In the genomic region with DNA sequence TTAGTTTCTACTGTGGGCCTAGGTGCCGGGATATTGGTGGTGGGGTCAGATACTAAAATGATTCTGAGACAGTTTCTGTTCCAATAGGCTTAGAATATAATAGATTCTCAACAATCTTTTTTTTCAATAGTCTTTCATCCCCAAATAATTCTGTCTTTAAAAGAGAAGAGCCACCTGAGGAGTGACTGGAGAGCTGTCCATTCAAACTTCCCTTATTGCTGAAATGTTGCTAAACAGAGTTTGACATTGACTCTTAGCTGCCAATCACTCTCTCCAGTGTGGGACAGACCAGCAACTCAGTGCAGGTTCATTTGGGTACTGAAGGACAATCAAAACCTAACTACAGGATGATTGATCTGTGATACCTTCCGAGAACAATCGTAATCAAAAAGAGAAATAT, we compare ENCODE assay signal across 14 cellular contexts. TPM values are rescaled to one million over a fixed set of nuclear protein-coding genes. Genes with fewer than 3 reads are reported as not detected.
A peak's percentile ranks its signal among the peaks of the same experiment; 100 is the strongest.
DNase-seq lines count a peak whose midpoint lies in the region; ATAC-seq and TF ChIP-seq lines count a peak whose summit lies in the region.
"Had no signal": no experiment of that assay in that cellular context is flagged by ENCODE, and none has a peak within 500 bp of the region (broad histone marks: within the 10 kb centered on the region; RNA-seq: fewer than 3 reads in every experiment).

No MANE protein-coding gene starts in this region.

- H3K27ac Mint-ChIP-seq in Calu3 (ENCODE audit: unreplicated experiment) (peak overlapping the region; percentile 87), brain (peak overlapping the region in 4 of 5 experiments; percentile 14 to 84 (median 60)), mesothelial cell of epicardium (no peak overlapping the region)
- H3K27ac Mint-ChIP-seq in activated T-helper 17 cell treated with anti-CD3 and anti-CD28 coated beads, Interleukin-2, amount 50 U/mL, for 72 hours, result no peak overlapping the region

- intact Hi-C loops in Calu3 (cut with micrococcal nuclease; ENCODE audit: unreplicated experiment), result no loop called here

- CTCF ChIA-PET in Calu3 (lab: Charles Lee), result interaction anchor here (0.7 to 1.0 kb wide), 3 partner anchors 9 to 42 kb away, joined by 3 read pairs; no protein-coding TSS in a partner anchor

- peaks cover 19% of the 10 kb centered on the region for H3K4me1 Mint-ChIP-seq in Calu3 (ENCODE audit: low read depth, unreplicated experiment)
- H3K4me1 Mint-ChIP-seq in brain, result peaks cover 19% of the 10 kb centered on the region
- H3K4me1 Mint-ChIP-seq in activated T-helper 17 cell treated with anti-CD3 and anti-CD28 coated beads, Interleukin-2, amount 50 U/mL, for 72 hours, result no peaks in the 10 kb centered on the region
- no peaks in the 10 kb centered on the region for H3K4me1 Mint-ChIP-seq in mesothelial cell of epicardium

- ATAC-seq in GM21367 (IDR thresholded peaks at IDR 0.05; ENCODE audit: unreplicated experiment) (peak; percentile 10), HG03095 (IDR thresholded peaks at IDR 0.05; ENCODE audit: unreplicated experiment) (peak; percentile 18), GM21786 (IDR thresholded peaks at IDR 0.05; ENCODE audit: unreplicated experiment) (no peak)
- no peak for ATAC-seq in activated T-helper 17 cell treated with anti-CD3 and anti-CD28 coated beads, Interleukin-2, amount 50 U/mL, for 72 hours (replicated peaks)

- H3K27me3 Mint-ChIP-seq in Calu3 (ENCODE audit: unreplicated experiment) (no peaks in the 10 kb centered on the region), brain (peaks cover 11% of the 10 kb centered on the region), mesothelial cell of epicardium (ENCODE audit: low read depth) (no peaks in the 10 kb centered on the region)
- peaks cover 10% of the 10 kb centered on the region for H3K27me3 Mint-ChIP-seq in activated T-helper 17 cell treated with anti-CD3 and anti-CD28 coated beads, Interleukin-2, amount 50 U/mL, for 72 hours

- DNase-seq in Calu3 (no peak), mesothelial cell of epicardium (ENCODE audit: low spot score in 2 of 2, unreplicated experiment in 2 of 2) (no peak)
- no peak for DNase-seq in stimulated activated CD4-positive, alpha-beta T cell treated with anti-CD3 and anti-CD28 coated beads, Interleukin-1b, Interleukin-23, amount 100 ng/mL, for 48 hours
- DNase-seq: activated CD4-positive, alpha-beta T cell treated with anti-CD3 and anti-CD28 coated beads for 1 hour; activated naive CD4-positive, alpha-beta T cell treated with Interleukin-2 at 50 U/mL for 16 hours; NCI-H526 treated with DMSO at 0.1 percent for 48 hours; stimulated activated CD4-positive, alpha-beta T cell treated with anti-CD3 and anti-CD28 coated beads, Interleukin-12 subunit alpha, Interleukin-12 subunit beta, amount 100 ng/mL, for 4 hours had no signal

- no peak for TF ChIP-seq CTCF in Calu3 (IDR thresholded peaks at IDR 0.05; ENCODE audit: unreplicated experiment)
- TF ChIP-seq CTCF in brain (conservative IDR thresholded peaks at IDR 0.05), result no peak
- TF ChIP-seq CTCF in mesothelial cell of epicardium (IDR thresholded peaks at IDR 0.05; ENCODE audit: unreplicated experiment), result no peak

- no TSS peak for BruUV-seq in Calu3 (replicated peaks; lab: Mats Ljungman, UMichigan)

- H3K4me3 Mint-ChIP-seq in Calu3 (ENCODE audit: low read depth, unreplicated experiment) (no peak overlapping the region), brain (peak overlapping the region in 1 of 5 experiments; percentile 11), mesothelial cell of epicardium (no peak overlapping the region)
- no peak overlapping the region for H3K4me3 Mint-ChIP-seq in activated T-helper 17 cell treated with anti-CD3 and anti-CD28 coated beads, Interleukin-2, amount 50 U/mL, for 72 hours

- H3K9me3 Mint-ChIP-seq in Calu3 (ENCODE audit: low read depth, unreplicated experiment) (peaks cover 7% of the 10 kb centered on the region), brain (peaks cover 22 to 38% (median 26%) of the 10 kb centered on the region in 5 experiments), mesothelial cell of epicardium (peaks cover 34% of the 10 kb centered on the region)
- peaks cover 6% of the 10 kb centered on the region for H3K9me3 Mint-ChIP-seq in activated T-helper 17 cell treated with anti-CD3 and anti-CD28 coated beads, Interleukin-2, amount 50 U/mL, for 72 hours

- H3K36me3 Mint-ChIP-seq in Calu3 (ENCODE audit: insufficient read depth, unreplicated experiment) (no peaks in the 10 kb centered on the region), brain (no peaks in the 10 kb centered on the region), mesothelial cell of epicardium (no peaks in the 10 kb centered on the region)
- H3K36me3 Mint-ChIP-seq in activated T-helper 17 cell treated with anti-CD3 and anti-CD28 coated beads, Interleukin-2, amount 50 U/mL, for 72 hours (ENCODE audit: low read depth), result no peaks in the 10 kb centered on the region

RNA-seq across cellular contexts. Expression of a gene that starts 12.4 kb away (rescaled TPM):
- not detected in 2 replicates for total RNA-seq in Calu3 (2022)
- not detected for polyA plus RNA-seq in brain (ENCODE audit: insufficient read depth, low read depth, low replicate concordance)
- total RNA-seq in activated T-helper 17 cell treated with anti-CD3 and anti-CD28 coated beads, Interleukin-2, amount 50 U/mL, for 72 hours, result not detected
- total RNA-seq in mesothelial cell of epicardium, result not detected in 3 replicates
- total RNA-seq: Daoy had no signal
- polyA plus RNA-seq: neural cell had no signal

Comparison
In these comparisons a context has a peak if more than half of its experiments do, and no peak if none do; other contexts are left out.
1. H3K27ac Mint-ChIP-seq: peak in Calu3 (single experiment) and brain (4 of 5); none in activated T-helper 17 cell treated with anti-CD3 and anti-CD28 coated beads, Interleukin-2, amount 50 U/mL, for 72 hours (single experiment) and mesothelial cell of epicardium (single experiment).
2. ATAC-seq: peak in GM21367 (single experiment) and HG03095 (single experiment); none in GM21786 (single experiment) and activated T-helper 17 cell treated with anti-CD3 and anti-CD28 coated beads, Interleukin-2, amount 50 U/mL, for 72 hours (single experiment).